In the genomic region with DNA sequence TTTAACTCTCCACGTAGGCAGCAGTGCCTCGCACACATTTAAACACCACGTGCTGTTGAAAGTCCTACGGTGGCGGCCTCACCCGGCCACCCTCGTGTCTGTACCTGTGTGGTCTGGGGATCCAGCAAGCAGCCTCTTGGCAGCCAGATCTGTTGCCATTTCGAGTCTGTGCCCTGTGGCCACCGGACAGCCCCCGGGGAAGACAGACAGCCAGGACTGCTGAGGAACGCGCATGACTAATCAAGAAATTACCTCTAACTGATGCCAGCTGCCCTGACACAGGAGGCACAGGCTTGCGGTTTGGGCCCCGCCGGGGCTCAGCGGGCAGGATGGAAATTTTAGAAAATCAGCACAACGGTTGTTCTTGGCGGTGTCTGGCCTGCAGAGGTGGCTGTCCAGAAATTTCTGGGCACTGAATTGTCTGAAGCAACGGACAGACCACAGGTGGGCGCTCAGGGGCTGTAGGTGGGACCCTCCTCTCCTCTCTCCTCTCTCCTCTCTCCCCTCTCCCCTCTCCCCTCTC, we compare ENCODE assay signal across 2 cellular contexts.
TF ChIP-seq lines count a peak whose summit lies in the region.

No MANE protein-coding gene starts in this region.

TF ChIP-seq in GM12878, 131 proteins besides CTCF, POLR2A, EP300 and RAD21 (continued from another document and continues in another):
- TF ChIP-seq EZH2 (IDR thresholded peaks at IDR 0.05; ENCODE audit: borderline replicate concordance, control insufficient read depth, low read depth, low read length) (no peak), ZNF217 (IDR thresholded peaks at IDR 0.05) (peak; percentile 58; the same call in 1 of the 2 replicates), MXI1 (IDR thresholded peaks at IDR 0.05; ENCODE audit: low read depth, low read length) (peak; percentile 68), SMAD1 (IDR thresholded peaks at IDR 0.05; ENCODE audit: low read depth, partially characterized antibody) (no peak), ZNF24 (IDR thresholded peaks at IDR 0.05) (0 out of 2 replicates have a peak, but pooled peaks have one; percentile 28), ZBTB4 (CRISPR knock-in tag; IDR thresholded peaks at IDR 0.05) (no peak), SKIL (IDR thresholded peaks at IDR 0.05; ENCODE audit: low read depth, poor library complexity, severe bottlenecking) (peak; percentile 21), ZNF592 (IDR thresholded peaks at IDR 0.05) (0 out of 2 replicates have a peak, but pooled peaks have one; percentile 62)

TF ChIP-seq in WTC11, 78 proteins besides CTCF, POLR2A, EP300 and RAD21 (continued from another document):
- TF ChIP-seq ERG (CRISPR knock-in tag; IDR thresholded peaks at IDR 0.05), result no peak
- TF ChIP-seq ETV6 (CRISPR knock-in tag; IDR thresholded peaks at IDR 0.05), result no peak
- no peak for TF ChIP-seq GTF2I (CRISPR knock-in tag; conservative IDR thresholded peaks at IDR 0.05)
- no peak for TF ChIP-seq SMAD3 (CRISPR knock-in tag; IDR thresholded peaks at IDR 0.05; ENCODE audit: borderline replicate concordance)
- no peak for TF ChIP-seq ZNF263 (CRISPR knock-in tag; IDR thresholded peaks at IDR 0.05; ENCODE audit: low read depth)
- TF ChIP-seq TEAD1 (CRISPR knock-in tag; IDR thresholded peaks at IDR 0.05), result no peak
- TF ChIP-seq, protein P1, sequence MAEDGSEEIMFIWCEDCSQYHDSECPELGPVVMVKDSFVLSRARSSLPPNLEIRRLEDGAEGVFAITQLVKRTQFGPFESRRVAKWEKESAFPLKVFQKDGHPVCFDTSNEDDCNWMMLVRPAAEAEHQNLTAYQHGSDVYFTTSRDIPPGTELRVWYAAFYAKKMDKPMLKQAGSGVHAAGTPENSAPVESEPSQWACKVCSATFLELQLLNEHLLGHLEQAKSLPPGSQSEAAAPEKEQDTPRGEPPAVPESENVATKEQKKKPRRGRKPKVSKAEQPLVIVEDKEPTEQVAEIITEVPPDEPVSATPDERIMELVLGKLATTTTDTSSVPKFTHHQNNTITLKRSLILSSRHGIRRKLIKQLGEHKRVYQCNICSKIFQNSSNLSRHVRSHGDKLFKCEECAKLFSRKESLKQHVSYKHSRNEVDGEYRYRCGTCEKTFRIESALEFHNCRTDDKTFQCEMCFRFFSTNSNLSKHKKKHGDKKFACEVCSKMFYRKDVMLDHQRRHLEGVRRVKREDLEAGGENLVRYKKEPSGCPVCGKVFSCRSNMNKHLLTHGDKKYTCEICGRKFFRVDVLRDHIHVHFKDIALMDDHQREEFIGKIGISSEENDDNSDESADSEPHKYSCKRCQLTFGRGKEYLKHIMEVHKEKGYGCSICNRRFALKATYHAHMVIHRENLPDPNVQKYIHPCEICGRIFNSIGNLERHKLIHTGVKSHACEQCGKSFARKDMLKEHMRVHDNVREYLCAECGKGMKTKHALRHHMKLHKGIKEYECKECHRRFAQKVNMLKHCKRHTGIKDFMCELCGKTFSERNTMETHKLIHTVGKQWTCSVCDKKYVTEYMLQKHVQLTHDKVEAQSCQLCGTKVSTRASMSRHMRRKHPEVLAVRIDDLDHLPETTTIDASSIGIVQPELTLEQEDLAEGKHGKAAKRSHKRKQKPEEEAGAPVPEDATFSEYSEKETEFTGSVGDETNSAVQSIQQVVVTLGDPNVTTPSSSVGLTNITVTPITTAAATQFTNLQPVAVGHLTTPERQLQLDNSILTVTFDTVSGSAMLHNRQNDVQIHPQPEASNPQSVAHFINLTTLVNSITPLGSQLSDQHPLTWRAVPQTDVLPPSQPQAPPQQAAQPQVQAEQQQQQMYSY (CRISPR knock-in tag; IDR thresholded peaks at IDR 0.05), result no peak
TF ChIP-seq in WTC11: peak in this region for 0.
